ENCODE assay signal across 36 cellular contexts in the genomic region with DNA sequence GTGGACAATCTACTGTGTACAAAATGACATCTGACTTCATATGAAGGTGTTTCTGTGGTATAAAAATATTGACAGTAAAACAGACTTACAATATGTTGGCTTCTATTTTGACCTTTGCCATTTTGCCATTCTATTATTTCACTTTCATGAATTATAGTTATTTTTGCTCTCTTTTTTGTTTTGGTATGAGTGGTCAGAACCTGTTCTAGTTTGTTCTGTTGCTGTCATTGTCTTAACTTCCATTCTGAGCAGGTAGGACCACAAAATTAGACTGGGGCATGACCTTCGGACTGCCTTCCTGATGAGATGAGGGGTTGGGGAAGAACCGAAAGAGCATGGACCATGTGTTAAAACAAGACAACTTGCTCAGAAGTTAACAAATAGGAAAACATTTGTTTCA. TPM values are rescaled to one million over a fixed set of nuclear protein-coding genes. Genes with fewer than 3 reads are reported as not detected.
"Had no signal": no experiment of that assay in that cellular context is flagged by ENCODE, and none has a peak within 500 bp of the region (broad histone marks: within the 10 kb centered on the region; RNA-seq: fewer than 3 reads in every experiment).

No MANE protein-coding gene starts in this region.

- H3K27me3 ChIP-seq: adrenal gland, body of pancreas, cardiac muscle cell, colonic mucosa, esophagus squamous epithelium, heart right ventricle, left lung, pancreas, thyroid gland, upper lobe of left lung, vagina had no signal

- H3K27ac ChIP-seq: adrenal gland, body of pancreas, cardiac muscle cell, colonic mucosa, epithelial cell of prostate, esophagus squamous epithelium, heart right ventricle, left lung, lower lobe of right lung, pancreas, prostate gland, skin epidermis, thyroid gland, upper lobe of left lung, vagina had no signal

- H3K4me3 ChIP-seq: adrenal gland, body of pancreas, cardiac muscle cell, colonic mucosa, esophagus squamous epithelium, heart right ventricle, left lung, lower lobe of right lung, pancreas, prostate gland, skin epidermis, thyroid gland, upper lobe of left lung, vagina had no signal

- DNase-seq: activated CD4-positive, alpha-beta T cell treated with anti-CD3 and anti-CD28 coated beads, Interleukin-2, amount 50 U/mL, for 1 hour; activated effector memory CD4-positive, alpha-beta T cell treated with Interleukin-2 at 50 U/mL for 16 hours; activated naive CD4-positive, alpha-beta T cell treated with Interleukin-2 at 50 U/mL for 16 hours; activated naive CD8-positive, alpha-beta T cell treated with anti-CD3 and anti-CD28 coated beads for 36 hours; adrenal gland; aorta; body of pancreas; cerebellar nuclear complex; colonic mucosa; effector CD8-positive, alpha-beta T cell; esophagus squamous epithelium; foreskin melanocyte; heart right ventricle; left lung; lower lobe of right lung; mesenchymal stem cell; naive thymus-derived CD8-positive, alpha-beta T cell; nucleus accumbens; pancreas; retina; stimulated activated CD4-positive, alpha-beta T cell treated with anti-CD3 and anti-CD28 coated beads, Interleukin-12 subunit alpha, Interleukin-12 subunit beta, amount 100 ng/mL, for 4 hours; stimulated activated CD4-positive, alpha-beta T cell treated with anti-CD3 and anti-CD28 coated beads, Interleukin-4, amount 100 ng/mL, for 1 hour; stimulated activated naive CD8-positive, alpha-beta T cell treated with anti-CD3 and anti-CD28 coated beads, Interleukin-15, amount 100 ng/mL, for 72 hours; substantia nigra; thyroid gland; upper lobe of left lung had no signal

- ATAC-seq: body of pancreas; heart right ventricle; left lung; lower lobe of right lung; naive thymus-derived CD8-positive, alpha-beta T cell; pancreas; sciatic nerve; stimulated activated naive CD8-positive, alpha-beta T cell treated with anti-CD3 and anti-CD28 coated beads, Interleukin-15, amount 100 ng/mL, for 72 hours; WTC11 had no signal

- H3K9me3 ChIP-seq: adrenal gland, body of pancreas, colonic mucosa, esophagus squamous epithelium, heart right ventricle, left lung, lower lobe of right lung, pancreas, prostate gland, thyroid gland, upper lobe of left lung, vagina had no signal

- H3K36me3 ChIP-seq: adrenal gland, cardiac muscle cell, colonic mucosa, esophagus squamous epithelium, heart right ventricle, left lung, lower lobe of right lung, pancreas, prostate gland, thyroid gland, upper lobe of left lung, vagina had no signal

- H3K4me1 ChIP-seq: adrenal gland, body of pancreas, colonic mucosa, esophagus squamous epithelium, left lung, lower lobe of right lung, pancreas, prostate gland, thyroid gland, upper lobe of left lung, vagina had no signal

RNA-seq across cellular contexts. Expression of a gene that starts 36.5 kb away (rescaled TPM):
- total RNA-seq: activated naive CD8-positive, alpha-beta T cell treated with anti-CD3 and anti-CD28 coated beads for 36 hours; body of pancreas; cardiac muscle cell; colonic mucosa; dermis microvascular lymphatic vessel endothelial cell; glomerular endothelial cell; lower lobe of right lung; neural crest cell; prostate gland; vagina; WTC11 had no signal
